ENCODE assay signal across 5 cellular contexts in the genomic region with DNA sequence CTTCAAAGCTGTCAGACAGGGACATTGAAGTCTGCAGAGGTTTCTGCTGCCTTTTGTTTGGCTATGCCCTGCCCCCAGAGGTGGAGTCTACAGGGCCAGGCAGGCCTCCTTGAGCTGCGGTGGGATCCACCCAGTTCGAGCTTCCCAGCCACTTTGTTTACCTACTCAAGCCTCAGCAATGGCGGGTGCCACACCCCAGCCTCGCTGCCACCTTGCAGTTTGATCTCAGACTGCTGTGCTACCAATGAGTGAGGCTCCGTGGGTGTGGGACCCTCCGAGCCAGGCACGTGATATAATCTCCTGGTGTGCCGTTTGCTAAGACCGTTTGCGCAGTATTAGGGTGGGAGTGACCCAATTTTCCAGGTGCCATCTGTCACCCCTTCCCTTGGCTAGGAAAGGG.
A peak's percentile ranks its signal among the peaks of the same experiment; 100 is the strongest.
DNase-seq lines count a peak whose midpoint lies in the region; ATAC-seq and TF ChIP-seq lines count a peak whose summit lies in the region.
"Not testable (repeated sequence)": the region's sequence is repeated elsewhere in the genome, so short reads cannot be mapped to it uniquely, and the experiment has no call there.

No MANE protein-coding gene starts in this region.

- H3K36me3 ChIP-seq in mucosa of descending colon (ENCODE audit: low read depth); prostate gland: not testable (repeated sequence)

- TF ChIP-seq CTCF in C4-2B (conservative IDR thresholded peaks at IDR 0.05); VCaP (conservative IDR thresholded peaks at IDR 0.05); mucosa of descending colon (IDR thresholded peaks at IDR 0.05); prostate gland (IDR thresholded peaks at IDR 0.05): not testable (repeated sequence)

- not testable (repeated sequence) for H3K27me3 ChIP-seq in prostate gland (replicated peaks; ENCODE audit: insufficient read depth)

- H3K27ac ChIP-seq in C4-2B: peak overlapping the region; percentile 27; the same call in 1 of the 2 replicates
- peak overlapping the region; percentile 99 for H3K27ac ChIP-seq in VCaP
- peak overlapping the region; percentile 56 to 60 for H3K27ac ChIP-seq in prostate gland

- WGBS in prostate gland: 77% methylated on average over 10 of the region's 10 CpGs

- H3K4me1 ChIP-seq in mucosa of descending colon (ENCODE audit: low read depth); prostate gland (replicated peaks): not testable (repeated sequence)

- H3K4me3 ChIP-seq in mucosa of descending colon, prostate gland: not testable (repeated sequence)

- intact Hi-C loops in Right ventricle myocardium superior (cut with DNase I); mucosa of descending colon (cut with DNase I, micrococcal nuclease); prostate gland (cut with DNase I): not testable (repeated sequence)

- not testable (repeated sequence) for TF ChIP-seq POLR2A in prostate gland (IDR thresholded peaks at IDR 0.05)

- peak; percentile 36 for DNase-seq in Right ventricle myocardium superior
- peak in 2 of 3 donors; percentile 43 to 53 for DNase-seq in mucosa of descending colon
- DNase-seq in prostate gland (ENCODE audit: low spot score): not testable (repeated sequence)

- ATAC-seq in Right ventricle myocardium superior (ENCODE audit: poor library complexity); mucosa of descending colon: not testable (repeated sequence)

- not testable (repeated sequence) for H3K9me3 ChIP-seq in mucosa of descending colon, prostate gland

Comparison
In these comparisons a context has a peak if more than half of its experiments do, and no peak if none do; other contexts are left out.
1. H3K27ac ChIP-seq: peak in every context shown above with its lines; median percentile 99 in VCaP; 58 in prostate gland; 27 in C4-2B.